Comparison of ENCODE assay signal across 12 cellular contexts in the genomic region with DNA sequence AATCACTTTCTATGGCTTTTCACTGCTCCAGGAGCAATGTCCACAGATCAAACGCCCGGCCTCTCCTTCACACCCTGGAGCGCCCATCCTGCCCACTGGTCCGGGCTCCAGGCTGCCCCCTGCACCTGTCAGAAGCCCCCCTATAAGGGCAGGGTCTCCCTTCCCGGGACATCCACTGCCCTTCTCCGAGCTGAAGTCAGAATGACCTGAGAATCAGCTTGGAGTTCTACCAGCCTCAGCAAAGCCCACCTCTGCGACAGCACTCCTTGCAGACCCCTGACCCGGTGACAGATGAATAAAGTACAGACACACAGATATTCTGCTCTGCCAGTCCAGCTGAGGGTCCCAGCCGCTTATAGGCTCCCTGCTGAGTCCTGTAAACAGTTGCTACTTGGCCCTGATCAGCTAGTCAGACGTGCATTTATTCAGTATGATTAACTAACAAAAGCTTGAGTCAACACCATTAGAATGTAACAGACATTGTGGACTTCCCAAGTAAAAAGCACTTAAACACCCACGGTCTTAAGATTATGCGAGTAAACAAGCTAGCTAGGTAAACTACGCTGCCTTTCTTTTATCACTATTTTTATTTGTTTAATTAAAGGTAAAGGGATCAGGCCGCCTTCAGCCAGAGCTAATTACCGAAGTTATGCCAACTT. TPM values are rescaled to one million over a fixed set of nuclear protein-coding genes. Genes with fewer than 3 reads are reported as not detected.
DNase-seq lines count a peak whose midpoint lies in the region; ATAC-seq, FAIRE-seq and TF ChIP-seq lines count a peak whose summit lies in the region.
"Had no signal": no experiment of that assay in that cellular context is flagged by ENCODE, and none has a peak within 500 bp of the region (broad histone marks: within the 10 kb centered on the region; RNA-seq: fewer than 3 reads in every experiment).

No MANE protein-coding gene starts in this region.

- H3K4me3 Mint-ChIP-seq in astrocyte (ENCODE audit: unreplicated experiment) = peak overlapping the region; percentile 86

- peaks cover 23% of the 10 kb centered on the region for H3K36me3 Mint-ChIP-seq in astrocyte (ENCODE audit: low read depth, unreplicated experiment)
- H3K36me3 Mint-ChIP-seq: IgD-negative memory B cell had no signal

- H4K20me1 ChIP-seq in SK-N-SH (ENCODE audit: insufficient read depth) = peaks cover 60% of the 10 kb centered on the region
- H4K20me1 ChIP-seq in astrocyte (ENCODE audit: insufficient read depth, low read length) = peaks cover 83% of the 10 kb centered on the region

- no peak overlapping the region for H3K23ac ChIP-seq in trophoblast cell (ENCODE audit: low read length)

- H3K4me1 Mint-ChIP-seq in astrocyte (ENCODE audit: low read depth, unreplicated experiment) = peaks cover 39% of the 10 kb centered on the region

- H3K27ac Mint-ChIP-seq in astrocyte (ENCODE audit: unreplicated experiment) = no peak overlapping the region

- TF ChIP-seq EP300 in SK-N-SH (IDR thresholded peaks at IDR 0.05; ENCODE audit: borderline replicate concordance in 1 of 2, low read depth in 1 of 2, low read length in 1 of 2) = no peak

- H3K27ac ChIP-seq in SK-N-SH (ENCODE audit: low read depth in 2 of 2, low read length in 1 of 2) (no peak overlapping the region), astrocyte (ENCODE audit: low read depth, low read length) (peak overlapping the region; percentile 25), trophoblast cell (ENCODE audit: low read depth, low read length) (no peak overlapping the region)
- H3K27ac ChIP-seq: uterus had no signal

- DNase-seq in SK-N-SH (no peak), MG63 (no peak), astrocyte (ENCODE audit: low read depth) (peak; percentile 72), trophoblast cell (no peak), 8988T (no peak)
- DNase-seq: activated CD4-positive, CD25-positive, alpha-beta regulatory T cell treated with anti-CD3 and anti-CD28 coated beads, Interleukin-2, amount 50 U/mL, for 72 hours; caudate nucleus; uterus had no signal

- H2BK120ac ChIP-seq in trophoblast cell (ENCODE audit: insufficient read depth, low read length, poor library complexity) = no peak overlapping the region

- no peaks in the 10 kb centered on the region for H3K9me3 ChIP-seq in SK-N-SH
- H3K9me3 ChIP-seq in MG63 = no peaks in the 10 kb centered on the region
- no peaks in the 10 kb centered on the region for H3K9me3 ChIP-seq in astrocyte (ENCODE audit: insufficient read depth, low read depth, low read length)
- H3K9me3 ChIP-seq in trophoblast cell (ENCODE audit: insufficient read depth, low read depth, low read length) = peaks cover 2% of the 10 kb centered on the region
- H3K9me3 ChIP-seq: uterus had no signal

- no peak overlapping the region for H3K18ac ChIP-seq in trophoblast cell (ENCODE audit: low read length)

- CTCF ChIA-PET in SK-N-SH (lab: Yijun Ruan, JAX) = interaction anchor here (1.0 to 12.8 kb wide), 3 partner anchors 10 to 85 kb away, joined by 3 to 207 read pairs (median 21); no protein-coding TSS in a partner anchor

- peak overlapping the region; percentile 19; the same call in 1 of the 2 replicates for H3K4me2 ChIP-seq in SK-N-SH
- peak overlapping the region; percentile 80 for H3K4me2 ChIP-seq in astrocyte (ENCODE audit: low read length)
- H3K4me2 ChIP-seq in trophoblast cell (ENCODE audit: low read length) = no peak overlapping the region

- 76% methylated on average over 10 of the region's 15 CpGs for WGBS in SK-N-SH (ENCODE audit: low lambda C conversion rate)
- no CpG with 5 or more reads among the region's 15 CpGs for WGBS in trophoblast cell (ENCODE audit: extremely low coverage, insufficient coverage, insufficient read length)

- H3K79me1 ChIP-seq in trophoblast cell (ENCODE audit: low read length) = peaks cover 19% of the 10 kb centered on the region

- peak overlapping the region; percentile 61 for H3K4ac ChIP-seq in trophoblast cell (ENCODE audit: low read depth, low read length)

- POLR2A ChIA-PET in SK-N-SH (lab: Yijun Ruan, JAX) = no interaction called here

- no peak overlapping the region for H2AK5ac ChIP-seq in trophoblast cell (ENCODE audit: low read length)

- no peak for ATAC-seq in SK-N-SH treated with all-trans-retinoic acid at 6 μM for 48 hours
- ATAC-seq in GM21367 (IDR thresholded peaks at IDR 0.05; ENCODE audit: unreplicated experiment) = no peak
- ATAC-seq in GM19452 (IDR thresholded peaks at IDR 0.05; ENCODE audit: unreplicated experiment) = no peak

- no peaks in the 10 kb centered on the region for H3K9me3 Mint-ChIP-seq in astrocyte (ENCODE audit: unreplicated experiment)
- H3K9me3 Mint-ChIP-seq: IgD-negative memory B cell had no signal

- H3F3A ChIP-seq in SK-N-SH (replicated peaks; ENCODE audit: insufficient read depth) = no peaks in the 10 kb centered on the region

- peaks cover 13 to 28% of the 10 kb centered on the region in 2 experiments; a peak in 2 of 4 replicates for H3K4me1 ChIP-seq in SK-N-SH (ENCODE audit: control insufficient read depth in 1 of 2, insufficient read depth in 2 of 2, low read depth in 1 of 2, low read length in 1 of 2)
- H3K4me1 ChIP-seq in astrocyte (ENCODE audit: insufficient read depth, low read length) = peaks cover 22% of the 10 kb centered on the region
- H3K4me1 ChIP-seq in trophoblast cell (ENCODE audit: control insufficient read depth in 1 of 2, insufficient read depth in 2 of 2, low read length in 2 of 2) = peaks cover 24 to 28% of the 10 kb centered on the region in 2 experiments

- no peak overlapping the region for H4K8ac ChIP-seq in trophoblast cell (ENCODE audit: low read depth, low read length)

- H3K4me3 ChIP-seq in SK-N-SH (ENCODE audit: low read depth in 2 of 2, low read length in 1 of 2) = no peak overlapping the region
- peak overlapping the region; percentile 77 for H3K4me3 ChIP-seq in MG63
- peak overlapping the region; percentile 23 for H3K4me3 ChIP-seq in astrocyte (ENCODE audit: insufficient read depth, low read depth, low read length)
- H3K4me3 ChIP-seq in trophoblast cell (ENCODE audit: low read depth, low read length) = no peak overlapping the region
- H3K4me3 ChIP-seq: uterus had no signal

- no peak overlapping the region for H2BK5ac ChIP-seq in trophoblast cell (ENCODE audit: low read depth, low read length, poor library complexity)

- H2AFZ ChIP-seq in SK-N-SH (ENCODE audit: low read depth) (no peak overlapping the region), astrocyte (ENCODE audit: low read depth, low read length) (no peak overlapping the region), trophoblast cell (ENCODE audit: insufficient read depth, low read length, poor library complexity) (no peak overlapping the region)

- no peaks in the 10 kb centered on the region for H3K9me2 ChIP-seq in SK-N-SH

- H3K79me2 ChIP-seq in SK-N-SH (ENCODE audit: insufficient read depth) (peaks cover 58% of the 10 kb centered on the region), astrocyte (ENCODE audit: insufficient read depth, low read length) (peaks cover 93% of the 10 kb centered on the region), trophoblast cell (ENCODE audit: control insufficient read depth, insufficient read depth, low read length, poor library complexity) (peaks cover 48% of the 10 kb centered on the region)

- no peak overlapping the region for H2BK12ac ChIP-seq in trophoblast cell (ENCODE audit: low read length)

- no peak for FAIRE-seq in astrocyte (lab: Jason Lieb, UNC)

- H3K27me3 Mint-ChIP-seq in astrocyte (ENCODE audit: low read depth, unreplicated experiment) = no peaks in the 10 kb centered on the region

- H4K12ac ChIP-seq in trophoblast cell (ENCODE audit: low read depth, low read length) = no peak overlapping the region

- H3K9ac ChIP-seq in SK-N-SH (no peak overlapping the region), astrocyte (ENCODE audit: low read length) (peak overlapping the region; percentile 52), trophoblast cell (ENCODE audit: low read length) (no peak overlapping the region)

- H3K27me3 ChIP-seq in SK-N-SH (ENCODE audit: insufficient read depth) (no peaks in the 10 kb centered on the region), MG63 (no peaks in the 10 kb centered on the region), astrocyte (ENCODE audit: insufficient read depth, low read length) (no peaks in the 10 kb centered on the region), trophoblast cell (ENCODE audit: insufficient read depth, low read length) (no peaks in the 10 kb centered on the region)
- H3K27me3 ChIP-seq: uterus had no signal

- H4K91ac ChIP-seq in trophoblast cell (ENCODE audit: low read depth, low read length) = no peak overlapping the region

- H3K36me3 ChIP-seq in SK-N-SH (replicated peaks in 1 of 2; ENCODE audit: control insufficient read depth in 1 of 2, insufficient read depth in 2 of 2, low read length in 1 of 2) (no peaks in the 10 kb centered on the region), MG63 (peaks cover 65% of the 10 kb centered on the region), astrocyte (ENCODE audit: insufficient read depth, low read length) (peaks cover 2% of the 10 kb centered on the region), trophoblast cell (ENCODE audit: control insufficient read depth in 1 of 2, insufficient read depth in 2 of 2, low read length in 2 of 2) (peaks cover 30 to 37% of the 10 kb centered on the region in 2 experiments)
- H3K36me3 ChIP-seq: uterus had no signal

- no peak for TF ChIP-seq RAD21 in SK-N-SH (IDR thresholded peaks at IDR 0.05; ENCODE audit: low read length)

- H3K14ac ChIP-seq in trophoblast cell (ENCODE audit: low read length) = no peak overlapping the region

- TF ChIP-seq CTCF in SK-N-SH (IDR thresholded peaks at IDR 0.05) (no peak), astrocyte (IDR thresholded peaks at IDR 0.05; ENCODE audit: insufficient read depth, low read depth, low read length) (no peak)

TF ChIP-seq in SK-N-SH, 30 proteins besides CTCF, POLR2A, EP300 and RAD21 (continues in another document):
- TF ChIP-seq MEF2A (IDR thresholded peaks at IDR 0.05; ENCODE audit: borderline replicate concordance, low read depth) (no peak), TAF1 (IDR thresholded peaks at IDR 0.05; ENCODE audit: borderline replicate concordance, low read depth, low read length) (no peak), TCF12 (IDR thresholded peaks at IDR 0.05) (no peak)

TF ChIP-seq in SK-N-SH treated with all-trans-retinoic acid at 6 μM for 48 hours, 23 proteins besides CTCF, POLR2A, EP300 and RAD21 (continues in another document):
- TF ChIP-seq ARNTL (CRISPR knock-in tag; IDR thresholded peaks at IDR 0.05; ENCODE audit: borderline replicate concordance, low read depth) = no peak
- TF ChIP-seq ISL1 (CRISPR knock-in tag; IDR thresholded peaks at IDR 0.05) = no peak
- TF ChIP-seq ESRRG (CRISPR knock-in tag; IDR thresholded peaks at IDR 0.05) = no peak

RNA-seq across cellular contexts. Expression of a gene that starts 4.8 kb away (rescaled TPM):
- 7.7 and 15.1 TPM in 2 replicates for polyA plus RNA-seq in SK-N-SH (2012; rRNA removed)
- 9.3 and 12.5 TPM in 2 replicates for polyA plus RNA-seq in SK-N-SH (2012; cell fraction: cytosol; rRNA removed)
- 16.9 and 26.8 TPM in 2 replicates for polyA plus RNA-seq in SK-N-SH (2012; cell fraction: nucleus; rRNA removed)
- 75.3 and 110 TPM in 2 replicates for total RNA-seq in MG63 (2014; rRNA removed; shearing (Covaris generic); ENCODE audit: low replicate concordance)
- total RNA-seq in astrocyte = 815 and 816 TPM in 2 replicates
- 379 and 403 TPM in 2 replicates for polyA plus RNA-seq in trophoblast cell (2013)

Comparison
In these comparisons a context has a peak if more than half of its experiments do, and no peak if none do; other contexts are left out.
1. H3K4me3 ChIP-seq: peak in MG63 (single experiment) and astrocyte (single experiment); none in SK-N-SH (0 of 2) and trophoblast cell (single experiment).